In genomic region chr19:50356691-50357177, GRCh38 we compare ENCODE assay signal across 10 cellular contexts. TPM values are rescaled to one million over a fixed set of nuclear protein-coding genes. Genes with fewer than 3 reads are reported as not detected.
DNase-seq lines count a peak whose midpoint lies in the region; ATAC-seq and TF ChIP-seq lines count a peak whose summit lies in the region.
"Had no signal": no experiment of that assay in that cellular context is flagged by ENCODE, and none has a peak within 500 bp of the region (broad histone marks: within the 10 kb centered on the region; RNA-seq: fewer than 3 reads in every experiment).

No MANE protein-coding gene starts in this region.

- H3K9me3 Mint-ChIP-seq in activated CD8-positive, alpha-beta T cell treated with anti-CD3 and anti-CD28 coated beads, Interleukin-2, amount 10 ng/mL, durations not matched to agents 7 days and 5 days (ENCODE audit: insufficient read depth), result no peaks in the 10 kb centered on the region
- peaks cover 3% of the 10 kb centered on the region for H3K9me3 Mint-ChIP-seq in activated CD8-positive, alpha-beta T cell treated with anti-CD3 and anti-CD28 coated beads for 36 hours
- H3K9me3 Mint-ChIP-seq in stimulated activated naive CD8-positive, alpha-beta T cell treated with anti-CD3 and anti-CD28 coated beads, Interleukin-15, amount 100 ng/mL, for 72 hours, result peaks cover 0 to 20% of the 10 kb centered on the region in 2 donors

- no TSS peak for BruUV-seq in Panc1 (replicated peaks; lab: Mats Ljungman, UMichigan)

- H3K9me3 ChIP-seq in Panc1 (ENCODE audit: control insufficient read depth, insufficient read depth, low read depth, low read length) (no peaks in the 10 kb centered on the region), esophagus squamous epithelium (no peaks in the 10 kb centered on the region)
- H3K9me3 ChIP-seq: prostate gland had no signal

- H3K4me1 ChIP-seq in Panc1 (ENCODE audit: control insufficient read depth, insufficient read depth, low read length), result no peaks in the 10 kb centered on the region
- peaks cover 0 to 25% (median 0%) of the 10 kb centered on the region in 3 donors for H3K4me1 ChIP-seq in esophagus squamous epithelium
- H3K4me1 ChIP-seq: prostate gland had no signal

- in situ Hi-C loops in Panc1 (cut with HindIII; ENCODE audit: low pct_unique_long_range_greater_than_20kb, low sequenced_read_pairs), result no loop called here

- no peak for DNase-seq in activated CD8-positive, alpha-beta T cell treated with anti-CD3 and anti-CD28 coated beads, Interleukin-2, amount 10 ng/mL, durations not matched to agents 7 days and 5 days
- no peak for DNase-seq in activated CD8-positive, alpha-beta T cell treated with anti-CD3 and anti-CD28 coated beads for 36 hours
- DNase-seq in Panc1 (ENCODE audit: low read depth, low spot score) (no peak), esophagus squamous epithelium (lab: John Stamatoyannopoulos, UW) (no peak), SK-N-DZ (ENCODE audit: low spot score) (no peak), inferior parietal cortex (ENCODE audit: extremely low spot score) (no peak), Kasumi-1 (lab: John Stamatoyannopoulos, UW) (no peak)
- DNase-seq in stimulated activated naive CD8-positive, alpha-beta T cell treated with anti-CD3 and anti-CD28 coated beads, Interleukin-15, amount 100 ng/mL, for 72 hours, result no peak

- TF ChIP-seq POLR2A in esophagus squamous epithelium (IDR thresholded peaks at IDR 0.05), result no peak

- no peak for TF ChIP-seq CTCF in activated CD8-positive, alpha-beta T cell treated with anti-CD3 and anti-CD28 coated beads for 36 hours (IDR thresholded peaks at IDR 0.05)
- TF ChIP-seq CTCF in Panc1 (IDR thresholded peaks at IDR 0.05), result no peak
- no peak for TF ChIP-seq CTCF in esophagus squamous epithelium (IDR thresholded peaks at IDR 0.05)

- peaks cover 12% of the 10 kb centered on the region for H3K36me3 Mint-ChIP-seq in activated CD8-positive, alpha-beta T cell treated with anti-CD3 and anti-CD28 coated beads, Interleukin-2, amount 10 ng/mL, durations not matched to agents 7 days and 5 days (ENCODE audit: low read depth)
- H3K36me3 Mint-ChIP-seq in activated CD8-positive, alpha-beta T cell treated with anti-CD3 and anti-CD28 coated beads for 36 hours (ENCODE audit: low read depth), result peaks cover 34% of the 10 kb centered on the region

- POLR2A ChIA-PET in activated CD8-positive, alpha-beta T cell treated with anti-CD3 and anti-CD28 coated beads, Interleukin-2, amount 10 ng/mL, durations not matched to agents 7 days and 5 days (lab: Charles Lee), result interaction anchor here (1.0 to 1.7 kb wide), 3 partner anchors 25 to 122 kb away, joined by 4 to 7 read pairs (median 5); partner anchors contain the start of gene POLD1
- POLR2A ChIA-PET in activated CD8-positive, alpha-beta T cell treated with anti-CD3 and anti-CD28 coated beads for 36 hours (lab: Charles Lee), result interaction anchor here (0.6 to 2.0 kb wide), 7 partner anchors 13 to 120 kb away, joined by 3 to 8 read pairs (median 4); partner anchors contain the start of genes GARIN5A and NR1H2
- POLR2A ChIA-PET in Panc1 (lab: Charles Lee), result no interaction called here

- peak overlapping the region; percentile 95 for H3K27ac Mint-ChIP-seq in activated CD8-positive, alpha-beta T cell treated with anti-CD3 and anti-CD28 coated beads, Interleukin-2, amount 10 ng/mL, durations not matched to agents 7 days and 5 days
- no peak overlapping the region for H3K27ac Mint-ChIP-seq in activated CD8-positive, alpha-beta T cell treated with anti-CD3 and anti-CD28 coated beads for 36 hours
- no peak overlapping the region for H3K27ac Mint-ChIP-seq in stimulated activated naive CD8-positive, alpha-beta T cell treated with anti-CD3 and anti-CD28 coated beads, Interleukin-15, amount 100 ng/mL, for 72 hours

- ATAC-seq in activated CD8-positive, alpha-beta T cell treated with anti-CD3 and anti-CD28 coated beads, Interleukin-2, amount 10 ng/mL, durations not matched to agents 7 days and 5 days, result no peak
- no peak for ATAC-seq in activated CD8-positive, alpha-beta T cell treated with anti-CD3 and anti-CD28 coated beads for 36 hours
- ATAC-seq in Panc1, result no peak
- no peak for ATAC-seq in stimulated activated naive CD8-positive, alpha-beta T cell treated with anti-CD3 and anti-CD28 coated beads, Interleukin-15, amount 100 ng/mL, for 72 hours

- H3K27ac ChIP-seq in Panc1 (ENCODE audit: low read length), result no peak overlapping the region
- no peak overlapping the region for H3K27ac ChIP-seq in esophagus squamous epithelium
- H3K27ac ChIP-seq: VCaP had no signal

- no peaks in the 10 kb centered on the region for H3K27me3 ChIP-seq in Panc1 (ENCODE audit: control insufficient read depth, insufficient read depth, low read length)
- H3K27me3 ChIP-seq in esophagus squamous epithelium, result peaks cover 0 to 15% (median 0%) of the 10 kb centered on the region in 4 donors

- H3K4me1 Mint-ChIP-seq in activated CD8-positive, alpha-beta T cell treated with anti-CD3 and anti-CD28 coated beads, Interleukin-2, amount 10 ng/mL, durations not matched to agents 7 days and 5 days (ENCODE audit: low read depth), result peaks cover 42% of the 10 kb centered on the region
- H3K4me1 Mint-ChIP-seq in activated CD8-positive, alpha-beta T cell treated with anti-CD3 and anti-CD28 coated beads for 36 hours (ENCODE audit: low read depth), result peaks cover 43% of the 10 kb centered on the region
- peaks cover 48% of the 10 kb centered on the region for H3K4me1 Mint-ChIP-seq in stimulated activated naive CD8-positive, alpha-beta T cell treated with anti-CD3 and anti-CD28 coated beads, Interleukin-15, amount 100 ng/mL, for 72 hours

- intact Hi-C loops in activated CD8-positive, alpha-beta T cell treated with anti-CD3 and anti-CD28 coated beads for 36 hours (cut with micrococcal nuclease), result loop anchor here (1.0 kb wide), 1 partner anchor 105 kb away; no protein-coding TSS in a partner anchor
- intact Hi-C loops in Panc1 (cut with micrococcal nuclease; ENCODE audit: unreplicated experiment), result no loop called here
- intact Hi-C loops in esophagus squamous epithelium (cut with DNase I), result no loop called here

- H3K4me3 ChIP-seq in Panc1 (ENCODE audit: low read depth in 2 of 2, low read length in 2 of 2) (peak overlapping the region; percentile 52 to 78; a peak in 3 of 4 replicates), esophagus squamous epithelium (peak overlapping the region in 3 of 4 donors; percentile 40 to 62 (median 41))

- CTCF ChIA-PET in activated CD8-positive, alpha-beta T cell treated with anti-CD3 and anti-CD28 coated beads, Interleukin-2, amount 10 ng/mL, durations not matched to agents 7 days and 5 days (lab: Charles Lee), result interaction anchor here (0.7 to 2.3 kb wide), 25 partner anchors 9 to 199 kb away, joined by 3 to 27 read pairs (median 6); partner anchors contain the start of genes KCNC3, NR1H2 and POLD1
- CTCF ChIA-PET in activated CD8-positive, alpha-beta T cell treated with anti-CD3 and anti-CD28 coated beads for 36 hours (lab: Charles Lee), result interaction anchor here (0.9 to 3.2 kb wide), 26 partner anchors 8 to 565 kb away, joined by 3 to 42 read pairs (median 6); partner anchors contain the start of genes GARIN5A, JOSD2, NR1H2 and POLD1
- CTCF ChIA-PET in Panc1 (lab: Charles Lee), result interaction anchor here (0.7 to 1.2 kb wide), 4 partner anchors 27 to 177 kb away, joined by 3 to 7 read pairs (median 5); partner anchors contain the start of gene POLD1

- H3K36me3 ChIP-seq in Panc1 (ENCODE audit: control insufficient read depth, insufficient read depth, low read length) (no peaks in the 10 kb centered on the region), esophagus squamous epithelium (no peaks in the 10 kb centered on the region)
- H3K36me3 ChIP-seq: prostate gland had no signal

- 32 to 35% methylated on average over 13 of the region's 13 CpGs for WGBS in esophagus squamous epithelium, 2 donors

- H3K27me3 Mint-ChIP-seq in activated CD8-positive, alpha-beta T cell treated with anti-CD3 and anti-CD28 coated beads, Interleukin-2, amount 10 ng/mL, durations not matched to agents 7 days and 5 days (ENCODE audit: low read depth), result peaks cover 5% of the 10 kb centered on the region
- H3K27me3 Mint-ChIP-seq in activated CD8-positive, alpha-beta T cell treated with anti-CD3 and anti-CD28 coated beads for 36 hours, result peaks cover 2% of the 10 kb centered on the region
- H3K27me3 Mint-ChIP-seq in stimulated activated naive CD8-positive, alpha-beta T cell treated with anti-CD3 and anti-CD28 coated beads, Interleukin-15, amount 100 ng/mL, for 72 hours, result no peaks in the 10 kb centered on the region

- H3K4me3 Mint-ChIP-seq in activated CD8-positive, alpha-beta T cell treated with anti-CD3 and anti-CD28 coated beads, Interleukin-2, amount 10 ng/mL, durations not matched to agents 7 days and 5 days, result no peak overlapping the region
- no peak overlapping the region for H3K4me3 Mint-ChIP-seq in activated CD8-positive, alpha-beta T cell treated with anti-CD3 and anti-CD28 coated beads for 36 hours
- peak overlapping the region; percentile 94 to 96 for H3K4me3 Mint-ChIP-seq in stimulated activated naive CD8-positive, alpha-beta T cell treated with anti-CD3 and anti-CD28 coated beads, Interleukin-15, amount 100 ng/mL, for 72 hours

RNA-seq across cellular contexts. Expression of gene NAPSA, which starts 8.7 kb away (rescaled TPM):
- total RNA-seq in activated CD8-positive, alpha-beta T cell treated with anti-CD3 and anti-CD28 coated beads, Interleukin-2, amount 10 ng/mL, durations not matched to agents 7 days and 5 days, result 1 to 10 TPM in 1 of 2 experiments, under 1 TPM in 1; 0.73 to 1.2 TPM
- 10 to 100 TPM; 18.3 to 20.0 TPM for total RNA-seq in activated CD8-positive, alpha-beta T cell treated with anti-CD3 and anti-CD28 coated beads for 36 hours
- total RNA-seq in Panc1 (2021; ENCODE audit: unreplicated experiment) (2.5 TPM), esophagus squamous epithelium (under 1 TPM in 1 of 4 donors, not detected in 3; 0.38 TPM)
- polyA plus RNA-seq in Panc1 (2012; ENCODE audit: insufficient read length), result 0.99 TPM
- polyA plus RNA-seq in SK-N-DZ (2014; cell fraction: cytosol; rRNA removed), result 0.17 and 0.82 TPM in 2 replicates
- polyA plus RNA-seq in SK-N-DZ (2014; cell fraction: nucleus; rRNA removed), result 3.5 and 5.4 TPM in 2 replicates

RNA-seq across cellular contexts. Expression of gene NR1H2, which starts 19.5 kb away (rescaled TPM):
- 10 to 100 TPM; 56.4 to 64.1 TPM for total RNA-seq in activated CD8-positive, alpha-beta T cell treated with anti-CD3 and anti-CD28 coated beads, Interleukin-2, amount 10 ng/mL, durations not matched to agents 7 days and 5 days
- 10 to 100 TPM; 50.9 to 52.3 TPM for total RNA-seq in activated CD8-positive, alpha-beta T cell treated with anti-CD3 and anti-CD28 coated beads for 36 hours
- total RNA-seq in Panc1 (2021; ENCODE audit: unreplicated experiment) (55.8 TPM), esophagus squamous epithelium (10 to 100 TPM; 48.6 to 84.1 (median 68.1) TPM)
- polyA plus RNA-seq in Panc1 (2012; ENCODE audit: insufficient read length), result 81.9 TPM
- polyA plus RNA-seq in SK-N-DZ (2014; cell fraction: cytosol; rRNA removed), result 13.1 and 19.1 TPM in 2 replicates
- 33.6 and 35.6 TPM in 2 replicates for polyA plus RNA-seq in SK-N-DZ (2014; cell fraction: nucleus; rRNA removed)

RNA-seq across cellular contexts. Expression of gene POLD1, which starts 27.4 kb away (rescaled TPM):
- 100 to 1,000 TPM; 163 to 181 TPM for total RNA-seq in activated CD8-positive, alpha-beta T cell treated with anti-CD3 and anti-CD28 coated beads, Interleukin-2, amount 10 ng/mL, durations not matched to agents 7 days and 5 days
- total RNA-seq in activated CD8-positive, alpha-beta T cell treated with anti-CD3 and anti-CD28 coated beads for 36 hours, result 100 to 1,000 TPM; 214 to 215 TPM
- 71.7 TPM for total RNA-seq in Panc1 (2021; ENCODE audit: unreplicated experiment)
- 54.9 TPM for polyA plus RNA-seq in Panc1 (2012; ENCODE audit: insufficient read length)
- total RNA-seq in esophagus squamous epithelium, result 10 to 100 TPM; 14.0 to 18.8 (median 17.6) TPM
- 65.9 and 70.0 TPM in 2 replicates for polyA plus RNA-seq in SK-N-DZ (2014; cell fraction: cytosol; rRNA removed)
- polyA plus RNA-seq in SK-N-DZ (2014; cell fraction: nucleus; rRNA removed), result 216 and 252 TPM in 2 replicates

RNA-seq across cellular contexts. Expression of gene KCNC3, which starts 27.6 kb away (rescaled TPM):
- total RNA-seq in activated CD8-positive, alpha-beta T cell treated with anti-CD3 and anti-CD28 coated beads, Interleukin-2, amount 10 ng/mL, durations not matched to agents 7 days and 5 days, result under 1 TPM; 0.39 to 0.47 TPM
- under 1 TPM; 0.77 to 0.81 TPM for total RNA-seq in activated CD8-positive, alpha-beta T cell treated with anti-CD3 and anti-CD28 coated beads for 36 hours
- total RNA-seq in Panc1 (2021; ENCODE audit: unreplicated experiment) (10.8 TPM), esophagus squamous epithelium (under 1 TPM in 3 of 4 donors, not detected in 1; 0.48 to 0.87 (median 0.57) TPM)
- polyA plus RNA-seq in Panc1 (2012; ENCODE audit: insufficient read length), result 13.8 TPM
- polyA plus RNA-seq in SK-N-DZ (2014; cell fraction: cytosol; rRNA removed), result 0.42 and 0.51 TPM in 2 replicates
- polyA plus RNA-seq in SK-N-DZ (2014; cell fraction: nucleus; rRNA removed), result 1.4 and 3.0 TPM in 2 replicates

Comparison
In these comparisons a context has a peak if more than half of its experiments do, and no peak if none do; other contexts are left out.
1. H3K4me3 Mint-ChIP-seq: peak in stimulated activated naive CD8-positive, alpha-beta T cell treated with anti-CD3 and anti-CD28 coated beads, Interleukin-15, amount 100 ng/mL, for 72 hours (2 of 2); none in activated CD8-positive, alpha-beta T cell treated with anti-CD3 and anti-CD28 coated beads, Interleukin-2, amount 10 ng/mL, durations not matched to agents 7 days and 5 days (single experiment) and activated CD8-positive, alpha-beta T cell treated with anti-CD3 and anti-CD28 coated beads for 36 hours (single experiment).